ENCODE assay signal across 16 cellular contexts in genomic region chr14:21694425-21694824, GRCh38.
A peak's percentile ranks its signal among the peaks of the same experiment; 100 is the strongest.
DNase-seq lines count a peak whose midpoint lies in the region; ATAC-seq and TF ChIP-seq lines count a peak whose summit lies in the region.
"Had no signal": no experiment of that assay in that cellular context is flagged by ENCODE, and none has a peak within 500 bp of the region (broad histone marks: within the 10 kb centered on the region; RNA-seq: fewer than 3 reads in every experiment).

No MANE protein-coding gene starts in this region.

- H3K36me3 ChIP-seq in HEK293 (ENCODE audit: control insufficient read depth in 2 of 2, insufficient read depth in 1 of 2, low read length in 2 of 2): no peaks in the 10 kb centered on the region
- H3K36me3 ChIP-seq: BLaER1 treated with 17β-estradiol and CSF1 and Interleukin-3, amounts not matched to agents 10 nM and 100 nM had no signal

- H3K9me3 ChIP-seq in HEK293 (ENCODE audit: control insufficient read depth, insufficient read depth, low read depth, low read length): no peaks in the 10 kb centered on the region
- H3K9me3 ChIP-seq: A549, Caco-2 had no signal

- peaks cover 6% of the 10 kb centered on the region for H3K4me1 ChIP-seq in HEK293 (ENCODE audit: control insufficient read depth, insufficient read depth, low read length)
- H3K4me1 ChIP-seq: A549 had no signal

- CTCF ChIA-PET in HEK293 (lab: Yijun Ruan, JAX): interaction anchor here (0.5 to 2.0 kb wide), 5 partner anchors 8 to 54 kb away, joined by 3 to 6 read pairs (median 3); no protein-coding TSS in a partner anchor

- no peak overlapping the region for H3K4me3 ChIP-seq in HEK293 (ENCODE audit: low read depth, low read length)
- H3K4me3 ChIP-seq: A549; BLaER1 treated with 17β-estradiol and CSF1 and Interleukin-3, amounts not matched to agents 10 nM and 100 nM had no signal

- POLR2A ChIA-PET in HEK293 (lab: Yijun Ruan, JAX): no interaction called here

- no peak for ATAC-seq in GM19395 (IDR thresholded peaks at IDR 0.05; ENCODE audit: unreplicated experiment)
- ATAC-seq: A549; CD8-positive, alpha-beta T cell had no signal

- no peak overlapping the region for H3K27ac ChIP-seq in HEK293 (ENCODE audit: extremely low read depth, low read depth, low read length)
- H3K27ac ChIP-seq: 22Rv1; A549; BLaER1 treated with 17β-estradiol and CSF1 and Interleukin-3, amounts not matched to agents 10 nM and 100 nM; C4-2B had no signal

- TF ChIP-seq CTCF in HEK293 (tag by site-specific recombination; IDR thresholded peaks at IDR 0.05): no peak

- DNase-seq in DMS79 (lab: John Stamatoyannopoulos, UW) (peak; percentile 18), left kidney (ENCODE audit: low read depth, low spot score) (peak; percentile 3), SIG-M5 treated with dmso at 0.1 percent for 504 hours (lab: John Stamatoyannopoulos, UW; ENCODE audit: unreplicated experiment) (no peak), NCI-H446 (lab: John Stamatoyannopoulos, UW) (no peak)
- DNase-seq: AML-193; Caco-2; Calu3; CD4-positive, alpha-beta T cell; CD8-positive, alpha-beta T cell; GF-D8 had no signal

TF ChIP-seq in HEK293, 187 proteins besides CTCF, POLR2A, EP300 and RAD21 (continues in another document):
- TF ChIP-seq OSR2 (tag by site-specific recombination; IDR thresholded peaks at IDR 0.05) (peak; percentile 85), ZNF423 (tag by site-specific recombination; IDR thresholded peaks at IDR 0.05) (peak; percentile 54; the same call in 1 of the 2 replicates), BCL11B (tag by site-specific recombination; IDR thresholded peaks at IDR 0.05; ENCODE audit: low read depth) (peak; percentile 70; the same call in 1 of the 2 replicates), ZFHX2 (tag by site-specific recombination; conservative IDR thresholded peaks at IDR 0.05) (no peak), ZBTB17 (tag by site-specific recombination; IDR thresholded peaks at IDR 0.05) (0 out of 2 replicates have a peak, but pooled peaks have one; percentile 26), SALL2 (tag by site-specific recombination; IDR thresholded peaks at IDR 0.05; ENCODE audit: borderline replicate concordance) (no peak), ZSCAN30 (tag by site-specific recombination; IDR thresholded peaks at IDR 0.05) (peak; percentile 69; the same call in 1 of the 2 replicates), FEZF1 (tag by site-specific recombination; IDR thresholded peaks at IDR 0.05) (peak; percentile 93), ZBTB11 (tag by site-specific recombination; conservative IDR thresholded peaks at IDR 0.05; ENCODE audit: low read depth) (no peak), GFI1B (tag by site-specific recombination; IDR thresholded peaks at IDR 0.05) (peak; percentile 82), ZNF148 (tag by site-specific recombination; IDR thresholded peaks at IDR 0.05; ENCODE audit: borderline replicate concordance) (no peak), ZNF843 (tag by site-specific recombination; IDR thresholded peaks at IDR 0.05) (peak; percentile 96), ZNF704 (tag by site-specific recombination; IDR thresholded peaks at IDR 0.05) (no peak), YY1 (tag by site-specific recombination; IDR thresholded peaks at IDR 0.05) (peak; percentile 45; the same call in 1 of the 2 replicates), HOXA7 (CRISPR knock-in tag; IDR thresholded peaks at IDR 0.05; ENCODE audit: borderline replicate concordance) (no peak), ZNF18 (tag by site-specific recombination; IDR thresholded peaks at IDR 0.05) (peak; percentile 80), EGR2 (tag by site-specific recombination; IDR thresholded peaks at IDR 0.05; ENCODE audit: low read depth) (no peak), ZBTB8A (tag by site-specific recombination; IDR thresholded peaks at IDR 0.05) (peak; percentile 73), ZNF121 (tag by site-specific recombination; IDR thresholded peaks at IDR 0.05) (0 out of 2 replicates have a peak, but pooled peaks have one; percentile 28), GLIS1 (tag by site-specific recombination; IDR thresholded peaks at IDR 0.05) (no peak), TCF7L2 (IDR thresholded peaks at IDR 0.05; ENCODE audit: borderline replicate concordance, low read depth, low read length) (peak; percentile 34; the same call in 1 of the 2 replicates), GLI2 (tag by site-specific recombination; IDR thresholded peaks at IDR 0.05; ENCODE audit: borderline replicate concordance, low read depth) (peak; percentile 9; the same call in 1 of the 2 replicates), KLF16 (tag by site-specific recombination; IDR thresholded peaks at IDR 0.05) (peak; percentile 93), ZNF677 (tag by site-specific recombination; IDR thresholded peaks at IDR 0.05) (no peak), KLF10 (tag by site-specific recombination; IDR thresholded peaks at IDR 0.05) (peak; percentile 65; the same call in 1 of the 2 replicates), KLF7 (tag by site-specific recombination; IDR thresholded peaks at IDR 0.05; ENCODE audit: borderline replicate concordance) (peak; percentile 19; the same call in 1 of the 2 replicates)

Comparison
In these comparisons a context has a peak if more than half of its experiments do, and no peak if none do; other contexts are left out.
1. DNase-seq: peak in DMS79 (single experiment) and left kidney (single experiment); none in SIG-M5 treated with dmso at 0.1 percent for 504 hours (single experiment) and NCI-H446 (0 of 2).